ENCODE assay signal across 1 cellular context in genomic region chr10:36489928-36490279, GRCh38.
TF ChIP-seq lines count a peak whose summit lies in the region.

No MANE protein-coding gene starts in this region.

TF ChIP-seq in IMR-90, 13 proteins besides CTCF, POLR2A, EP300 and RAD21:
- TF ChIP-seq MAFK (IDR thresholded peaks at IDR 0.05; ENCODE audit: low read depth, low read length) (peak; percentile 44; the same call in 1 of the 2 replicates), SMC3 (IDR thresholded peaks at IDR 0.05; ENCODE audit: low read depth, low read length) (no peak)
TF ChIP-seq in IMR-90: peak in this region for 1.
